12 cellular contexts compared by ENCODE assay signal in genomic region chr6:31578461-31579118, GRCh38. TPM values are rescaled to one million over a fixed set of nuclear protein-coding genes. Genes with fewer than 3 reads are reported as not detected.
DNase-seq lines count a peak whose midpoint lies in the region; ATAC-seq and TF ChIP-seq lines count a peak whose summit lies in the region.
"Had no signal": no experiment of that assay in that cellular context is flagged by ENCODE, and none has a peak within 500 bp of the region (broad histone marks: within the 10 kb centered on the region; RNA-seq: fewer than 3 reads in every experiment).

No MANE protein-coding gene starts in this region.

- no peaks in the 10 kb centered on the region for H3K27me3 ChIP-seq in trophoblast cell (ENCODE audit: insufficient read depth, low read length)
- H3K27me3 ChIP-seq: SJCRH30 had no signal

- no peak overlapping the region for H2AK5ac ChIP-seq in trophoblast cell (ENCODE audit: low read length)

- H3K4me1 Mint-ChIP-seq in central memory CD8-positive, alpha-beta T cell = peaks cover 90% of the 10 kb centered on the region

- H4K91ac ChIP-seq in trophoblast cell (ENCODE audit: low read depth, low read length) = peak overlapping the region; percentile 64

- no peak overlapping the region for H3K4ac ChIP-seq in trophoblast cell (ENCODE audit: low read depth, low read length)

- peak overlapping the region; percentile 60 for H2BK12ac ChIP-seq in trophoblast cell (ENCODE audit: low read length)

- H3K9ac ChIP-seq in trophoblast cell (ENCODE audit: low read length) = no peak overlapping the region

- no TSS peak for BruUV-seq in OCI-LY7 (replicated peaks; lab: Mats Ljungman, UMichigan)

- ATAC-seq in central memory CD8-positive, alpha-beta T cell (replicated peaks; ENCODE audit: extremely low read depth, poor library complexity, severe bottlenecking) = no peak
- ATAC-seq in HG03196 (IDR thresholded peaks at IDR 0.05; ENCODE audit: unreplicated experiment) (no peak), HG03457 (IDR thresholded peaks at IDR 0.05; ENCODE audit: unreplicated experiment) (no peak)
- ATAC-seq: right cardiac atrium had no signal

- peak overlapping the region; percentile 78 for H2BK120ac ChIP-seq in trophoblast cell (ENCODE audit: insufficient read depth, low read length, poor library complexity)

- H2AFZ ChIP-seq in OCI-LY7 (ENCODE audit: low read length) (no peak overlapping the region), trophoblast cell (ENCODE audit: insufficient read depth, low read length, poor library complexity) (no peak overlapping the region)

- no CpG with 5 or more reads among the region's 9 CpGs for WGBS in trophoblast cell (ENCODE audit: extremely low coverage, insufficient coverage, insufficient read length)

- H3K4me2 ChIP-seq in OCI-LY7 (ENCODE audit: low read length) = peak overlapping the region; percentile 23; the same call in 1 of the 2 replicates
- H3K4me2 ChIP-seq in trophoblast cell (ENCODE audit: low read length) = peak overlapping the region; percentile 20

- H4K20me1 ChIP-seq in OCI-LY7 (ENCODE audit: insufficient read depth, low read length) = no peaks in the 10 kb centered on the region

- POLR2A ChIA-PET in OCI-LY7 (lab: Charles Lee) = interaction anchor here (1.0 to 1.3 kb wide), 4 partner anchors 9 to 20 kb away, joined by 3 read pairs; no protein-coding TSS in a partner anchor

- H3K9me2 ChIP-seq in OCI-LY7 (ENCODE audit: insufficient read depth, low read length) = no peaks in the 10 kb centered on the region

- H3K79me1 ChIP-seq in trophoblast cell (ENCODE audit: low read length) = peaks cover 47% of the 10 kb centered on the region

- CTCF ChIA-PET in OCI-LY7 (lab: Charles Lee; ENCODE audit: unreplicated experiment) = interaction anchor here (0.5 kb wide), 2 partner anchors 23 to 29 kb away, joined by 4 to 5 read pairs; no protein-coding TSS in a partner anchor

- H2BK5ac ChIP-seq in trophoblast cell (ENCODE audit: low read depth, low read length, poor library complexity) = peak overlapping the region; percentile 68

- H3K79me2 ChIP-seq in OCI-LY7 (ENCODE audit: insufficient read depth, low read depth, low read length) = peaks cover 15% of the 10 kb centered on the region; the same call in 1 of the 2 replicates
- H3K79me2 ChIP-seq in trophoblast cell (ENCODE audit: control insufficient read depth, insufficient read depth, low read length, poor library complexity) = peaks cover 6% of the 10 kb centered on the region

- TF ChIP-seq CTCF in OCI-LY7 (conservative IDR thresholded peaks at IDR 0.05; ENCODE audit: low read length) = no peak

- H3K27ac ChIP-seq in OCI-LY7 (ENCODE audit: low read depth, low read length, poor library complexity, severe bottlenecking) = no peak overlapping the region
- peak overlapping the region; percentile 73 for H3K27ac ChIP-seq in trophoblast cell (ENCODE audit: low read depth, low read length)
- H3K27ac ChIP-seq: SJCRH30 had no signal

- H3K4me3 Mint-ChIP-seq in central memory CD8-positive, alpha-beta T cell = peak overlapping the region; percentile 91

- peak; percentile 75 for DNase-seq in activated CD8-positive, alpha-beta memory T cell treated with anti-CD3 and anti-CD28 coated beads for 24 hours
- no peak for DNase-seq in activated CD8-positive, alpha-beta memory T cell treated with anti-CD3 and anti-CD28 coated beads, Interleukin-2, amount 50 U/mL, for 48 hours
- DNase-seq in OCI-LY7 (ENCODE audit: low spot score) (no peak), trophoblast cell (peak; percentile 77 to 81), HuH-7 (ENCODE audit: low spot score) (no peak)
- DNase-seq in central memory CD8-positive, alpha-beta T cell (ENCODE audit: low spot score in 2 of 2) = no peak
- DNase-seq: NCI-H2081, right cardiac atrium, SJCRH30 had no signal

- no peak overlapping the region for H4K8ac ChIP-seq in trophoblast cell (ENCODE audit: low read depth, low read length)

- peak overlapping the region; percentile 97 for H3K27ac Mint-ChIP-seq in central memory CD8-positive, alpha-beta T cell (ENCODE audit: low read depth)

- no peak overlapping the region for H3K18ac ChIP-seq in trophoblast cell (ENCODE audit: low read length)

- H3K9me3 Mint-ChIP-seq in central memory CD8-positive, alpha-beta T cell = no peaks in the 10 kb centered on the region

- peaks cover 38% of the 10 kb centered on the region for H3K36me3 Mint-ChIP-seq in central memory CD8-positive, alpha-beta T cell (ENCODE audit: insufficient read depth)

- no peak overlapping the region for H3K14ac ChIP-seq in trophoblast cell (ENCODE audit: low read length)

- H3K27me3 Mint-ChIP-seq in central memory CD8-positive, alpha-beta T cell = no peaks in the 10 kb centered on the region

- H3K4me3 ChIP-seq in OCI-LY7 (ENCODE audit: low read depth, low read length, poor library complexity, severe bottlenecking) = no peak overlapping the region
- no peak overlapping the region for H3K4me3 ChIP-seq in trophoblast cell (ENCODE audit: low read depth, low read length)
- H3K4me3 ChIP-seq: SJCRH30 had no signal

- intact Hi-C loops in OCI-LY7 (cut with micrococcal nuclease; ENCODE audit: unreplicated experiment) = no loop called here

- no peak overlapping the region for H4K12ac ChIP-seq in trophoblast cell (ENCODE audit: low read depth, low read length)

- H3K36me3 ChIP-seq in OCI-LY7 (ENCODE audit: insufficient read depth, low read length) (peaks cover 13% of the 10 kb centered on the region; the same call in 1 of the 2 replicates), trophoblast cell (ENCODE audit: control insufficient read depth in 1 of 2, insufficient read depth in 2 of 2, low read length in 2 of 2) (no peaks in the 10 kb centered on the region)
- H3K36me3 ChIP-seq: SJCRH30 had no signal

- H3K4me1 ChIP-seq in OCI-LY7 (ENCODE audit: insufficient read depth, low read length, poor library complexity, severe bottlenecking) (peaks cover 79% of the 10 kb centered on the region), trophoblast cell (ENCODE audit: control insufficient read depth in 1 of 2, insufficient read depth in 2 of 2, low read length in 2 of 2) (peaks cover 57 to 64% of the 10 kb centered on the region in 2 experiments)
- H3K4me1 ChIP-seq: SJCRH30 had no signal

- no peak overlapping the region for H3K23ac ChIP-seq in trophoblast cell (ENCODE audit: low read length)

- H3K9me3 ChIP-seq in OCI-LY7 (ENCODE audit: low read length) (no peaks in the 10 kb centered on the region), trophoblast cell (ENCODE audit: insufficient read depth, low read depth, low read length) (no peaks in the 10 kb centered on the region)
- H3K9me3 ChIP-seq: SJCRH30 had no signal

RNA-seq across cellular contexts. Expression of gene TNF, which starts 3.2 kb away (rescaled TPM):
- 1.7 and 3.5 TPM in 2 replicates for total RNA-seq in OCI-LY7 (2014; rRNA removed; shearing (Covaris generic))
- total RNA-seq in OCI-LY7 (2022) = 2.5 TPM in 2 replicates
- 2.0 and 2.1 TPM in 2 replicates for polyA plus RNA-seq in trophoblast cell (2013)
- total RNA-seq: SJCRH30 had no signal
- polyA plus RNA-seq: AG04450 had no signal

RNA-seq across cellular contexts. Expression of gene LTB, which starts 3.6 kb away (rescaled TPM):
- total RNA-seq in OCI-LY7 (2014; rRNA removed; shearing (Covaris generic)) = 36.5 and 46.8 TPM in 2 replicates
- 36.9 and 39.2 TPM in 2 replicates for total RNA-seq in OCI-LY7 (2022)
- 3.6 and 3.9 TPM in 2 replicates for polyA plus RNA-seq in trophoblast cell (2013)
- total RNA-seq: SJCRH30 had no signal
- polyA plus RNA-seq: AG04450 had no signal

RNA-seq across cellular contexts. Expression of gene LTA, which starts 6.5 kb away (rescaled TPM):
- 0.98 and 1.1 TPM in 2 replicates for total RNA-seq in OCI-LY7 (2014; rRNA removed; shearing (Covaris generic))
- 4.1 and 4.3 TPM in 2 replicates for total RNA-seq in OCI-LY7 (2022)
- 0.16 and 0.26 TPM in 2 replicates for polyA plus RNA-seq in trophoblast cell (2013)
- total RNA-seq: right cardiac atrium, SJCRH30 had no signal
- polyA plus RNA-seq: AG04450 had no signal

RNA-seq across cellular contexts. Expression of gene LST1, which starts 7.5 kb away (rescaled TPM):
- 1.2 and 3.0 TPM in 2 replicates for total RNA-seq in OCI-LY7 (2014; rRNA removed; shearing (Covaris generic))
- total RNA-seq in OCI-LY7 (2022) = 4.2 and 4.9 TPM in 2 replicates
- polyA plus RNA-seq in trophoblast cell (2013) = 0.31 and 0.34 TPM in 2 replicates
- total RNA-seq: SJCRH30 had no signal
- polyA plus RNA-seq: AG04450 had no signal

RNA-seq across cellular contexts. Expression of gene NCR3, which starts 14.2 kb away (rescaled TPM):
- 1.6 TPM in 1 of 2 replicates, not detected in the other for total RNA-seq in OCI-LY7 (2014; rRNA removed; shearing (Covaris generic))
- 0.74 and 2.0 TPM in 2 replicates for total RNA-seq in OCI-LY7 (2022)
- not detected in 2 replicates for polyA plus RNA-seq in trophoblast cell (2013)
- total RNA-seq: SJCRH30 had no signal
- polyA plus RNA-seq: AG04450 had no signal

Comparison
In these comparisons a context has a peak if more than half of its experiments do, and no peak if none do; other contexts are left out.
1. DNase-seq: peak in activated CD8-positive, alpha-beta memory T cell treated with anti-CD3 and anti-CD28 coated beads for 24 hours (single experiment) and trophoblast cell (2 of 2); none in activated CD8-positive, alpha-beta memory T cell treated with anti-CD3 and anti-CD28 coated beads, Interleukin-2, amount 50 U/mL, for 48 hours (single experiment), OCI-LY7 (single experiment), central memory CD8-positive, alpha-beta T cell (0 of 2) and HuH-7 (single experiment).